In genomic region chr5:39652036-39652435, GRCh38 we compare ENCODE assay signal across 30 cellular contexts.
"Had no signal": no experiment of that assay in that cellular context is flagged by ENCODE, and none has a peak within 500 bp of the region (broad histone marks: within the 10 kb centered on the region; RNA-seq: fewer than 3 reads in every experiment).

No MANE protein-coding gene starts in this region.

- H3K4me1 Mint-ChIP-seq: activated T-helper 17 cell treated with anti-CD3 and anti-CD28 coated beads, Interleukin-2, amount 50 U/mL, for 72 hours; central memory CD8-positive, alpha-beta T cell had no signal

- H3K4me3 Mint-ChIP-seq: activated CD4-positive, alpha-beta memory T cell treated with anti-CD3 and anti-CD28 coated beads, Interleukin-2, amount 10 ng/mL, durations not matched to agents 7 days and 5 days; activated CD8-positive, alpha-beta memory T cell treated with anti-CD3 and anti-CD28 coated beads, Interleukin-2, amount 10 ng/mL, durations not matched to agents 7 days and 5 days; activated naive CD8-positive, alpha-beta T cell treated with anti-CD3 and anti-CD28 coated beads for 36 hours; activated T-cell treated with anti-CD3 and anti-CD28 coated beads, Interleukin-2, amount 50 U/mL, for 72 hours; activated T-helper 17 cell treated with anti-CD3 and anti-CD28 coated beads, Interleukin-2, amount 50 U/mL, for 72 hours; central memory CD8-positive, alpha-beta T cell had no signal

- H3K27ac Mint-ChIP-seq: activated CD4-positive, alpha-beta memory T cell treated with anti-CD3 and anti-CD28 coated beads, Interleukin-2, amount 10 ng/mL, durations not matched to agents 7 days and 5 days; activated CD8-positive, alpha-beta memory T cell treated with anti-CD3 and anti-CD28 coated beads, Interleukin-2, amount 10 ng/mL, durations not matched to agents 7 days and 5 days; activated naive CD8-positive, alpha-beta T cell treated with anti-CD3 and anti-CD28 coated beads for 36 hours; activated T-cell treated with anti-CD3 and anti-CD28 coated beads, Interleukin-2, amount 50 U/mL, for 72 hours; activated T-helper 17 cell treated with anti-CD3 and anti-CD28 coated beads, Interleukin-2, amount 50 U/mL, for 72 hours had no signal

- H3K36me3 Mint-ChIP-seq: activated CD8-positive, alpha-beta memory T cell treated with anti-CD3 and anti-CD28 coated beads, Interleukin-2, amount 10 ng/mL, durations not matched to agents 7 days and 5 days; activated naive CD8-positive, alpha-beta T cell treated with anti-CD3 and anti-CD28 coated beads for 36 hours had no signal

- ATAC-seq: activated CD8-positive, alpha-beta memory T cell treated with anti-CD3 and anti-CD28 coated beads, Interleukin-2, amount 10 ng/mL, durations not matched to agents 7 days and 5 days; activated T-cell treated with anti-CD3 and anti-CD28 coated beads, Interleukin-2, amount 50 U/mL, for 72 hours; activated T-helper 17 cell treated with anti-CD3 and anti-CD28 coated beads, Interleukin-2, amount 50 U/mL, for 72 hours had no signal

- DNase-seq: activated CD4-positive, alpha-beta memory T cell treated with anti-CD3 and anti-CD28 coated beads, Interleukin-2, amount 10 ng/mL, durations not matched to agents 7 days and 5 days; activated CD4-positive, alpha-beta T cell treated with anti-CD3 and anti-CD28 coated beads for 1 hour; activated CD4-positive, alpha-beta T cell treated with anti-CD3 and anti-CD28 coated beads for 48 hours; activated CD4-positive, CD25-positive, alpha-beta regulatory T cell; activated CD8-positive, alpha-beta memory T cell treated with anti-CD3 and anti-CD28 coated beads for 24 hours; activated CD8-positive, alpha-beta memory T cell treated with anti-CD3 and anti-CD28 coated beads, Interleukin-2, amount 10 ng/mL, durations not matched to agents 7 days and 5 days; activated CD8-positive, alpha-beta memory T cell treated with anti-CD3 and anti-CD28 coated beads, Interleukin-2, amount 50 U/mL, for 48 hours; activated effector memory CD4-positive, alpha-beta T cell treated with anti-CD3 and anti-CD28 coated beads, Interleukin-2, amount 50 U/mL, for 16 hours; activated naive CD4-positive, alpha-beta T cell; activated naive CD4-positive, alpha-beta T cell treated with anti-CD3 and anti-CD28 coated beads, Interleukin-2, amount 50 U/mL, for 16 hours; activated naive CD8-positive, alpha-beta T cell treated with anti-CD3 and anti-CD28 coated beads for 36 hours; activated T-cell treated with anti-CD3 and anti-CD28 coated beads, Interleukin-2, amount 50 U/mL, for 72 hours; amygdala; Kasumi-1; KG1; MG63; NCI-H1092; NCI-H1436 treated with DMSO at 0.1 percent for 48 hours; NCI-H1694 treated with DMSO at 0.1 percent for 48 hours; NCI-H2029; NCI-H345; NCI-H524 treated with DMSO at 0.1 percent for 48 hours; OCI-M1; Right ventricle myocardium superior; SW 1271; T-helper 1 cell; T1000; WERI-Rb-1 had no signal

- H3K9me3 Mint-ChIP-seq: activated CD4-positive, alpha-beta memory T cell treated with anti-CD3 and anti-CD28 coated beads, Interleukin-2, amount 10 ng/mL, durations not matched to agents 7 days and 5 days; activated naive CD8-positive, alpha-beta T cell treated with anti-CD3 and anti-CD28 coated beads for 36 hours; activated T-cell treated with anti-CD3 and anti-CD28 coated beads, Interleukin-2, amount 50 U/mL, for 72 hours; activated T-helper 17 cell treated with anti-CD3 and anti-CD28 coated beads, Interleukin-2, amount 50 U/mL, for 72 hours; central memory CD8-positive, alpha-beta T cell had no signal
